In the genomic region with DNA sequence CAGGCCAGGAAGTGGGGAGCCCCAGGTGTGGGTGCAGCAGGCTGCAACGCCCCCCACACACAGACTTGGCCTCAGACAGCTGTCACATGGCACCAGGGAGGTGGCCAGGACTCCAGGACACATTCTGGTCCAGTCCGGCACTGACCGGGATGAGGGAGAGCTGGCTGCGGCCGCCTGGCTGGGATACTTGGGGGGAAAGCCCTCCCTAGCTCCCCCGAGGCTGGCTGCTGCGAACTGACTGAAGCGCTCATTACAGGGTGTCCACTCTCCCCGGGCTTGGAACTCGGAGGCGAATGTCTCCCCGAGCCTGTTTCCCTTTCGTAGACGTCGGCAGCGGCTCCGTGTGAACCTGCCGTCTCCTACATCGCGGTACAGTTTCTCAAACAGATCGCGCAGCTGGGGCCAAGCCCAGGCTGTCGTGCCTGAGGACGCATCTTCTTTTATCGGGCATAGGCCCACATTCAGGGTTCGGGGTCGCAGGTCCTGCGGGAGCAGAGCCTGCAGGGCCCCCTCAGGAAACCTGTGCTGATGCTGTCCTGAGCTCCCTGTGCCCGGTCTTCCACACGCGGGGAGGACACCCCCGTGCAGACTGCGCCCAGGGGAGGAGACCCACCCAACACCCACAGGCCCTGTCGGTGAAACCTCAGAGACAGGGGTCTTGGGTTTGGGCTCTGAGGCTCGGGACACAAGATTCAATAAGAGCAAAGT, we compare ENCODE assay signal across 24 cellular contexts. TPM values are rescaled to one million over a fixed set of nuclear protein-coding genes. Genes with fewer than 3 reads are reported as not detected.
DNase-seq lines count a peak whose midpoint lies in the region; ATAC-seq, FAIRE-seq and TF ChIP-seq lines count a peak whose summit lies in the region.
"Had no signal": no experiment of that assay in that cellular context is flagged by ENCODE, and none has a peak within 500 bp of the region (broad histone marks: within the 10 kb centered on the region; RNA-seq: fewer than 3 reads in every experiment).

No MANE protein-coding gene starts in this region.

- ATAC-seq in left cardiac atrium (no peak), K562 (no peak), lower lobe of right lung (peak in 1 of 2 donors; percentile 20), upper lobe of right lung (no peak)
- ATAC-seq in activated CD8-positive, alpha-beta memory T cell treated with anti-CD3 and anti-CD28 coated beads, Interleukin-2, amount 10 ng/mL, durations not matched to agents 7 days and 5 days = no peak
- ATAC-seq: activated CD4-positive, CD25-positive, alpha-beta regulatory T cell treated with anti-CD3 and anti-CD28 coated beads, Interleukin-2, amount 50 U/mL, for 24 hours; foreskin keratinocyte had no signal

- peaks cover 83% of the 10 kb centered on the region for H3K79me2 ChIP-seq in K562 (ENCODE audit: control insufficient read depth, insufficient read depth, low read length)

- H2AFZ ChIP-seq in K562 (ENCODE audit: low read depth, low read length) = no peak overlapping the region

- BruUV-seq in K562 (replicated peaks; lab: Mats Ljungman, UMichigan) = no TSS peak

- H3K27me3 ChIP-seq in right atrium auricular region (no peaks in the 10 kb centered on the region), K562 (ENCODE audit: control insufficient read depth in 2 of 2, insufficient read depth in 2 of 2, low read length in 2 of 2) (no peaks in the 10 kb centered on the region), lower lobe of right lung (ENCODE audit: low read depth) (no peaks in the 10 kb centered on the region), upper lobe of right lung (no peaks in the 10 kb centered on the region)
- H3K27me3 ChIP-seq: brain microvascular endothelial cell, foreskin keratinocyte had no signal

- DNase-seq in left cardiac atrium (peak; percentile 16), right atrium auricular region (ENCODE audit: low spot score) (no peak), K562 (ENCODE audit: extremely low read depth in 1 of 4, low spot score in 3 of 4) (no peak), lower lobe of right lung (peak; percentile 39), upper lobe of right lung (peak; percentile 61), NCI-H1436 treated with DMSO at 0.1 percent for 48 hours (lab: John Stamatoyannopoulos, UW) (no peak), AG08395 (ENCODE audit: low spot score) (no peak)
- no peak for DNase-seq in activated CD8-positive, alpha-beta memory T cell treated with anti-CD3 and anti-CD28 coated beads, Interleukin-2, amount 10 ng/mL, durations not matched to agents 7 days and 5 days
- DNase-seq: activated T-cell treated with anti-CD3 and anti-CD28 coated beads for 4 hours; brain microvascular endothelial cell; effector CD8-positive, alpha-beta T cell; foreskin keratinocyte; immature natural killer cell; NCI-H1092 treated with DMSO at 0.1 percent for 48 hours; NCI-H2081; NCI-H345; SHP77; small intestine; stimulated activated CD4-positive, alpha-beta T cell treated with anti-CD3 and anti-CD28 coated beads, Interleukin-2, amount 100 ng/mL, for 24 hours had no signal

- no peaks in the 10 kb centered on the region for H3K9me3 Mint-ChIP-seq in activated CD8-positive, alpha-beta memory T cell treated with anti-CD3 and anti-CD28 coated beads, Interleukin-2, amount 10 ng/mL, durations not matched to agents 7 days and 5 days (ENCODE audit: low read depth)
- H3K9me3 Mint-ChIP-seq: activated CD8-positive, alpha-beta T cell treated with anti-CD3 and anti-CD28 coated beads for 36 hours; immature natural killer cell; stimulated activated memory B cell treated with anti-CD40 and anti-IgM and Interleukin-4, amounts not matched to agents 10 μg/mL and 1 μg/mL and 100 μg/mL, for 72 hours had no signal

- no peak for TF ChIP-seq EP300 in K562 (IDR thresholded peaks at IDR 0.05; ENCODE audit: low read length)

- H3K27ac ChIP-seq in right atrium auricular region (no peak overlapping the region), K562 (ENCODE audit: extremely low read depth, low read depth, low read length) (no peak overlapping the region), lower lobe of right lung (peak overlapping the region; percentile 41), upper lobe of right lung (no peak overlapping the region)
- H3K27ac ChIP-seq: brain microvascular endothelial cell, foreskin keratinocyte had no signal

- WGBS in K562 (ENCODE audit: insufficient coverage, low coverage, missing lambda C conversion rate) = 95% methylated on average over 22 of the region's 35 CpGs

- H3K4me1 ChIP-seq in right atrium auricular region (peaks cover 0 to 19% of the 10 kb centered on the region in 2 donors), K562 (replicated peaks in 1 of 2; ENCODE audit: control insufficient read depth in 2 of 2, insufficient read depth in 2 of 2, low read length in 2 of 2) (peaks cover 0 to 33% of the 10 kb centered on the region in 2 experiments; a peak in 2 of 5 replicates), lower lobe of right lung (peaks cover 32% of the 10 kb centered on the region), upper lobe of right lung (peaks cover 10% of the 10 kb centered on the region)
- H3K4me1 ChIP-seq: foreskin keratinocyte, HAP-1 had no signal

- H3K4me2 ChIP-seq in K562 (ENCODE audit: insufficient read depth, low read length) = no peak overlapping the region

- peaks cover 3% of the 10 kb centered on the region; the same call in 1 of the 2 replicates for H4K20me1 ChIP-seq in K562 (replicated peaks; ENCODE audit: control insufficient read depth, insufficient read depth, low read length)

- no peak for FAIRE-seq in K562 (lab: Jason Lieb, UNC)
- FAIRE-seq: D721Med, small intestine had no signal

- no peak for TF ChIP-seq RAD21 in K562 (CRISPR knock-in tag; conservative IDR thresholded peaks at IDR 0.05 in 1 of 2, IDR thresholded peaks at IDR 0.05 in 1 of 2)

- H3K4me3 Mint-ChIP-seq in activated CD8-positive, alpha-beta memory T cell treated with anti-CD3 and anti-CD28 coated beads, Interleukin-2, amount 10 ng/mL, durations not matched to agents 7 days and 5 days = no peak overlapping the region

- H3K36me3 ChIP-seq in right atrium auricular region = peaks cover 4% of the 10 kb centered on the region
- H3K36me3 ChIP-seq in K562 (ENCODE audit: control insufficient read depth, insufficient read depth, low read length) = peaks cover 41% of the 10 kb centered on the region
- peaks cover 6% of the 10 kb centered on the region for H3K36me3 ChIP-seq in lower lobe of right lung
- no peaks in the 10 kb centered on the region for H3K36me3 ChIP-seq in upper lobe of right lung
- H3K36me3 ChIP-seq: HAP-1 had no signal

- no peaks in the 10 kb centered on the region for H3K9me1 ChIP-seq in K562 (ENCODE audit: control insufficient read depth, insufficient read depth, low read length)

- no peaks in the 10 kb centered on the region for H3K36me3 Mint-ChIP-seq in activated CD8-positive, alpha-beta memory T cell treated with anti-CD3 and anti-CD28 coated beads, Interleukin-2, amount 10 ng/mL, durations not matched to agents 7 days and 5 days
- H3K36me3 Mint-ChIP-seq: stimulated activated memory B cell treated with anti-CD40 and anti-IgM and Interleukin-4, amounts not matched to agents 10 μg/mL and 1 μg/mL and 100 μg/mL, for 72 hours had no signal

- TF ChIP-seq CTCF in right atrium auricular region (IDR thresholded peaks at IDR 0.05) (no peak), K562 (IDR thresholded peaks at IDR 0.05 in 2 of 3, conservative IDR thresholded peaks at IDR 0.05 in 1 of 3; ENCODE audit: insufficient read depth in 2 of 3, low read depth in 1 of 3, low read length in 3 of 3) (no peak), lower lobe of right lung (IDR thresholded peaks at IDR 0.05) (no peak), upper lobe of right lung (IDR thresholded peaks at IDR 0.05) (no peak)

- no peak overlapping the region; a peak in 1 of 4 replicates for H3K9ac ChIP-seq in K562 (ENCODE audit: insufficient read depth in 1 of 2, low read depth in 2 of 2, low read length in 2 of 2)

- no peaks in the 10 kb centered on the region for H3K27me3 Mint-ChIP-seq in activated CD8-positive, alpha-beta memory T cell treated with anti-CD3 and anti-CD28 coated beads, Interleukin-2, amount 10 ng/mL, durations not matched to agents 7 days and 5 days
- H3K27me3 Mint-ChIP-seq: activated CD8-positive, alpha-beta T cell treated with anti-CD3 and anti-CD28 coated beads for 36 hours had no signal

- POLR2A ChIA-PET in K562 (lab: Yijun Ruan, JAX) = interaction anchor here (0.6 kb wide), 1 partner anchor 295 kb away, joined by 3 read pairs; no protein-coding TSS in a partner anchor

- H3K9me3 ChIP-seq in right atrium auricular region (no peaks in the 10 kb centered on the region), K562 (replicated peaks; ENCODE audit: control insufficient read depth, insufficient read depth, low read depth, low read length) (no peaks in the 10 kb centered on the region), lower lobe of right lung (no peaks in the 10 kb centered on the region), upper lobe of right lung (no peaks in the 10 kb centered on the region)
- H3K9me3 ChIP-seq: HAP-1 had no signal

- in situ Hi-C loops in K562 (cut with MboI) = no loop called here

- CTCF ChIA-PET in K562 (lab: Yijun Ruan, JAX; ENCODE audit: low intra/inter-chr PET ratio) = no interaction called here
- CTCF ChIA-PET in activated CD8-positive, alpha-beta memory T cell treated with anti-CD3 and anti-CD28 coated beads, Interleukin-2, amount 10 ng/mL, durations not matched to agents 7 days and 5 days (lab: Charles Lee) = no interaction called here

- H3K27ac Mint-ChIP-seq in activated CD8-positive, alpha-beta memory T cell treated with anti-CD3 and anti-CD28 coated beads, Interleukin-2, amount 10 ng/mL, durations not matched to agents 7 days and 5 days = no peak overlapping the region
- H3K27ac Mint-ChIP-seq: activated CD8-positive, alpha-beta T cell treated with anti-CD3 and anti-CD28 coated beads for 36 hours; stimulated activated memory B cell treated with anti-CD40 and anti-IgM and Interleukin-4, amounts not matched to agents 10 μg/mL and 1 μg/mL and 100 μg/mL, for 72 hours had no signal

- intact Hi-C loops in left cardiac atrium (cut with DNase I) = no loop called here
- intact Hi-C loops in K562 (cut with micrococcal nuclease) = no loop called here
- intact Hi-C loops in lower lobe of right lung (cut with DNase I) = no loop called here
- intact Hi-C loops in upper lobe of right lung (cut with DNase I) = no loop called here

- no peak overlapping the region for H3K4me3 ChIP-seq in right atrium auricular region
- H3K4me3 ChIP-seq in K562 = no peak overlapping the region
- H3K4me3 ChIP-seq in lower lobe of right lung = peak overlapping the region; percentile 10
- H3K4me3 ChIP-seq in upper lobe of right lung = no peak overlapping the region
- H3K4me3 ChIP-seq: HAP-1 had no signal

- no peak for TF ChIP-seq POLR2A in K562 (conservative IDR thresholded peaks at IDR 0.05)

- H3K4me1 Mint-ChIP-seq in activated CD8-positive, alpha-beta memory T cell treated with anti-CD3 and anti-CD28 coated beads, Interleukin-2, amount 10 ng/mL, durations not matched to agents 7 days and 5 days = peaks cover 11% of the 10 kb centered on the region

RNA-seq across cellular contexts. Expression of a gene that starts 19.8 kb away (rescaled TPM):
- total RNA-seq in left cardiac atrium = 10 to 100 TPM; 28.6 to 38.5 TPM
- total RNA-seq in right atrium auricular region = 10 to 100 TPM; 49.1 to 55.5 TPM
- total RNA-seq in K562 (2011; cell fraction: chromatin; rRNA removed; ENCODE audit: low replicate concordance) = 15.2 and 27.2 TPM in 2 replicates
- total RNA-seq in K562 (2011; cell fraction: nucleolus; rRNA removed) = 17.0 and 18.7 TPM in 2 replicates
- total RNA-seq in K562 (2011; cell fraction: nucleoplasm; rRNA removed) = 10.7 and 13.6 TPM in 2 replicates
- 16.6 and 21.1 TPM in 2 replicates for total RNA-seq in K562 (2014; rRNA removed)
- total RNA-seq in K562 (2014; rRNA removed; fragmentation: Illumina TruSeq; extraction: Trizol) = 4.4 and 4.8 TPM in 2 replicates
- total RNA-seq in K562 (2015; rRNA removed; fragmentation: Illumina TruSeq; extraction: Trizol) = 9.9 and 10.1 TPM in 2 replicates
- 22.2 and 25.1 TPM in 2 replicates for total RNA-seq in K562 (2021)
- 5.6 TPM in 2 replicates for polyA plus RNA-seq in K562 (2011; rRNA removed)
- 7.2 and 16.2 TPM in 2 replicates for polyA plus RNA-seq in K562 (2011; cell fraction: cytosol; rRNA removed)
- polyA plus RNA-seq in K562 (2011; cell fraction: nucleus; rRNA removed) = 14.6 and 26.1 TPM in 2 replicates
- 9.1 and 10.5 TPM in 2 replicates for polyA plus RNA-seq in K562 (2012)
- 5.2 and 8.0 TPM in 2 replicates for polyA plus RNA-seq in K562 (2014; fragmentation: Illumina TruSeq; extraction: Trizol)
- under 1 TPM; 0.70 to 0.73 TPM for polyA plus RNA-seq in K562 (2014; fragmentation: Nextera tagmentation; extraction: Ambion mirVana)
- polyA plus RNA-seq in K562 (2014; rRNA removed) = 11.7 and 12.5 TPM in 2 replicates
- 5.4 and 11.8 TPM in 2 replicates for polyA minus RNA-seq in K562 (2011; rRNA and poly(A)+ RNA removed)
- polyA minus RNA-seq in K562 (2011; cell fraction: cytosol; rRNA and poly(A)+ RNA removed) = 12.6 and 13.9 TPM in 2 replicates
- polyA minus RNA-seq in K562 (2011; cell fraction: nucleus; rRNA and poly(A)+ RNA removed) = 5.9 and 6.5 TPM in 2 replicates
- 27.0 TPM for total RNA-seq in lower lobe of right lung
- 33.5 TPM for total RNA-seq in upper lobe of right lung
- 1 to 10 TPM; 6.3 to 9.7 TPM for total RNA-seq in activated CD8-positive, alpha-beta memory T cell treated with anti-CD3 and anti-CD28 coated beads, Interleukin-2, amount 10 ng/mL, durations not matched to agents 7 days and 5 days

RNA-seq across cellular contexts. Expression of a gene that starts 43.4 kb away (rescaled TPM):
- total RNA-seq in left cardiac atrium = 10 to 100 TPM; 21.6 to 23.4 TPM
- 10 to 100 TPM; 20.3 to 29.3 TPM for total RNA-seq in right atrium auricular region
- 9.3 and 37.6 TPM in 2 replicates for total RNA-seq in K562 (2011; cell fraction: chromatin; rRNA removed; ENCODE audit: low replicate concordance)
- 42.5 and 42.8 TPM in 2 replicates for total RNA-seq in K562 (2011; cell fraction: nucleolus; rRNA removed)
- 19.5 and 20.3 TPM in 2 replicates for total RNA-seq in K562 (2011; cell fraction: nucleoplasm; rRNA removed)
- 44.6 and 51.3 TPM in 2 replicates for total RNA-seq in K562 (2014; rRNA removed)
- 6.2 and 6.7 TPM in 2 replicates for total RNA-seq in K562 (2014; rRNA removed; fragmentation: Illumina TruSeq; extraction: Trizol)
- 21.6 and 23.3 TPM in 2 replicates for total RNA-seq in K562 (2015; rRNA removed; fragmentation: Illumina TruSeq; extraction: Trizol)
- 40.6 and 43.1 TPM in 2 replicates for total RNA-seq in K562 (2021)
- polyA plus RNA-seq in K562 (2011; rRNA removed) = 11.5 and 12.2 TPM in 2 replicates
- polyA plus RNA-seq in K562 (2011; cell fraction: cytosol; rRNA removed) = 15.5 and 50.0 TPM in 2 replicates
- polyA plus RNA-seq in K562 (2011; cell fraction: nucleus; rRNA removed) = 27.4 and 47.1 TPM in 2 replicates
- polyA plus RNA-seq in K562 (2012) = 27.5 and 33.5 TPM in 2 replicates
- 9.8 and 16.8 TPM in 2 replicates for polyA plus RNA-seq in K562 (2014; fragmentation: Illumina TruSeq; extraction: Trizol)
- under 1 TPM; 0.32 to 0.64 TPM for polyA plus RNA-seq in K562 (2014; fragmentation: Nextera tagmentation; extraction: Ambion mirVana)
- 25.1 and 28.0 TPM in 2 replicates for polyA plus RNA-seq in K562 (2014; rRNA removed)
- polyA minus RNA-seq in K562 (2011; rRNA and poly(A)+ RNA removed) = 4.9 and 9.2 TPM in 2 replicates
- polyA minus RNA-seq in K562 (2011; cell fraction: cytosol; rRNA and poly(A)+ RNA removed) = 18.4 and 21.8 TPM in 2 replicates
- 18.7 and 25.0 TPM in 2 replicates for polyA minus RNA-seq in K562 (2011; cell fraction: nucleus; rRNA and poly(A)+ RNA removed)
- total RNA-seq in lower lobe of right lung = 31.2 TPM
- 30.7 TPM for total RNA-seq in upper lobe of right lung
- total RNA-seq in activated CD8-positive, alpha-beta memory T cell treated with anti-CD3 and anti-CD28 coated beads, Interleukin-2, amount 10 ng/mL, durations not matched to agents 7 days and 5 days = 10 to 100 TPM; 42.5 to 44.5 TPM

Comparison
In these comparisons a context has a peak if more than half of its experiments do, and no peak if none do; other contexts are left out.
1. DNase-seq: peak in left cardiac atrium (single experiment), lower lobe of right lung (single experiment) and upper lobe of right lung (single experiment); none in right atrium auricular region (single experiment), K562 (0 of 4), NCI-H1436 treated with DMSO at 0.1 percent for 48 hours (single experiment), activated CD8-positive, alpha-beta memory T cell treated with anti-CD3 and anti-CD28 coated beads, Interleukin-2, amount 10 ng/mL, durations not matched to agents 7 days and 5 days (single experiment) and AG08395 (single experiment).